Comparison of ENCODE assay signal across 9 cellular contexts in the genomic region with DNA sequence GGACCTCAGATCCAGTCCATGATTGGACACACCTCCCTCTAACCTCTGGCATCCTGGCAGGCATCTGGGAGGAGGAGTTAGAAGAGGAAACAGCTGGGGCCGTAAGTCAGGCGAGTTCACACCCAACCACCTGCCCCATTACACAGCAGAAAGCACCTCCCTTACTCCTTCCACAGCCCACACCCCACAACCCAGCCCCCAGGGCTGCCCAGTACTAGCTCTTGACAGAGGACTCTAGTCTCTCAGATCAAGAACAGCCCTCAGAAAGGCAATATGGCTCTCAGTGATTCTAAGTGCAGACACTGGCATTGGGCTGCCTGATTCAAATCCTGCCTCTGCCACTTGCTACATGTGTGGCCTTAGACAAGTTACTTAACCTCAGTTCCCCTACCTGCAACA. TPM values are rescaled to one million over a fixed set of nuclear protein-coding genes. Genes with fewer than 3 reads are reported as not detected.
DNase-seq lines count a peak whose midpoint lies in the region; ATAC-seq and TF ChIP-seq lines count a peak whose summit lies in the region.
"Had no signal": no experiment of that assay in that cellular context is flagged by ENCODE, and none has a peak within 500 bp of the region (broad histone marks: within the 10 kb centered on the region; RNA-seq: fewer than 3 reads in every experiment).

No MANE protein-coding gene starts in this region.

- no peaks in the 10 kb centered on the region for H3K9me3 ChIP-seq in esophagus muscularis mucosa
- H3K9me3 ChIP-seq in tibial artery: no peaks in the 10 kb centered on the region

- in situ Hi-C loops in ACHN (cut with HindIII; ENCODE audit: low pct_ligation_motif_present, low pct_unique_long_range_greater_than_20kb, low sequenced_read_pairs): no loop called here

- H3K27ac ChIP-seq in esophagus muscularis mucosa (replicated peaks in 1 of 4) (peak overlapping the region; percentile 40 to 59 (median 47)), tibial artery (peak overlapping the region; percentile 35 to 55)

- peaks cover 16% of the 10 kb centered on the region for H3K4me1 Mint-ChIP-seq in activated naive CD8-positive, alpha-beta T cell (ENCODE audit: low read depth)
- H3K4me1 Mint-ChIP-seq in activated naive CD8-positive, alpha-beta T cell treated with anti-CD3 and anti-CD28 coated beads, Interleukin-2, amount 50 U/mL, for 24 hours: peaks cover 13% of the 10 kb centered on the region

- TF ChIP-seq POLR2A in esophagus muscularis mucosa (IDR thresholded peaks at IDR 0.05; ENCODE audit: low read depth): no peak

- no peaks in the 10 kb centered on the region for H3K27me3 ChIP-seq in esophagus muscularis mucosa
- no peaks in the 10 kb centered on the region for H3K27me3 ChIP-seq in tibial artery

- TF ChIP-seq CTCF in esophagus muscularis mucosa (IDR thresholded peaks at IDR 0.05): no peak
- no peak for TF ChIP-seq CTCF in tibial artery (IDR thresholded peaks at IDR 0.05)

- H3K36me3 ChIP-seq in esophagus muscularis mucosa (no peaks in the 10 kb centered on the region), tibial artery (no peaks in the 10 kb centered on the region)

- no peak for ATAC-seq in activated naive CD8-positive, alpha-beta T cell treated with anti-CD3 and anti-CD28 coated beads, Interleukin-2, amount 50 U/mL, for 24 hours

- H3K9me3 Mint-ChIP-seq in activated naive CD8-positive, alpha-beta T cell (ENCODE audit: low read depth): no peaks in the 10 kb centered on the region
- H3K9me3 Mint-ChIP-seq in activated naive CD8-positive, alpha-beta T cell treated with anti-CD3 and anti-CD28 coated beads, Interleukin-2, amount 50 U/mL, for 24 hours: no peaks in the 10 kb centered on the region

- H3K27ac Mint-ChIP-seq in activated naive CD8-positive, alpha-beta T cell: no peak overlapping the region
- no peak overlapping the region for H3K27ac Mint-ChIP-seq in activated naive CD8-positive, alpha-beta T cell treated with anti-CD3 and anti-CD28 coated beads, Interleukin-2, amount 50 U/mL, for 24 hours

- H3K27me3 Mint-ChIP-seq in activated naive CD8-positive, alpha-beta T cell: peaks cover 1% of the 10 kb centered on the region
- no peaks in the 10 kb centered on the region for H3K27me3 Mint-ChIP-seq in activated naive CD8-positive, alpha-beta T cell treated with anti-CD3 and anti-CD28 coated beads, Interleukin-2, amount 50 U/mL, for 24 hours

- intact Hi-C loops in esophagus muscularis mucosa (cut with DNase I) (no loop called here), tibial artery (cut with DNase I; ENCODE audit: low total_unique reads) (no loop called here), head of caudate nucleus (cut with DNase I) (no loop called here)

- 40% methylated on average over 2 of the region's 2 CpGs for WGBS in esophagus muscularis mucosa

- no peaks in the 10 kb centered on the region for H3K36me3 Mint-ChIP-seq in activated naive CD8-positive, alpha-beta T cell
- H3K36me3 Mint-ChIP-seq in activated naive CD8-positive, alpha-beta T cell treated with anti-CD3 and anti-CD28 coated beads, Interleukin-2, amount 50 U/mL, for 24 hours (ENCODE audit: low read depth): no peaks in the 10 kb centered on the region

- no peak for TF ChIP-seq EP300 in esophagus muscularis mucosa (IDR thresholded peaks at IDR 0.05)

- H3K4me1 ChIP-seq in esophagus muscularis mucosa (peaks cover 6 to 92% (median 81%) of the 10 kb centered on the region in 4 donors), tibial artery (peaks cover 5 to 87% (median 42%) of the 10 kb centered on the region in 4 donors)

- H3K4me3 ChIP-seq in esophagus muscularis mucosa (no peak overlapping the region), tibial artery (no peak overlapping the region)

- peak overlapping the region; percentile 28 for H3K4me3 Mint-ChIP-seq in activated naive CD8-positive, alpha-beta T cell
- no peak overlapping the region for H3K4me3 Mint-ChIP-seq in activated naive CD8-positive, alpha-beta T cell treated with anti-CD3 and anti-CD28 coated beads, Interleukin-2, amount 50 U/mL, for 24 hours

- DNase-seq in activated naive CD8-positive, alpha-beta T cell treated with anti-CD3 and anti-CD28 coated beads, Interleukin-2, amount 50 U/mL, for 24 hours: no peak
- DNase-seq in M059J (ENCODE audit: low read depth) (peak; percentile 65), esophagus muscularis mucosa (ENCODE audit: extremely low spot score) (no peak), tibial artery (no peak), Ammon's horn (ENCODE audit: low spot score) (no peak), ACHN (no peak), head of caudate nucleus (no peak)
- DNase-seq: NCI-H345 had no signal

RNA-seq across cellular contexts. Expression of a gene that starts 34.1 kb away (rescaled TPM):
- 16.1 and 23.3 TPM in 2 replicates for total RNA-seq in M059J (2014; rRNA removed; shearing (Covaris generic))
- total RNA-seq in esophagus muscularis mucosa: 100 to 1,000 TPM; 146 to 300 (median 265) TPM
